1 cellular context compared by ENCODE assay signal in genomic region chr6:39388526-39389371, GRCh38.
A peak's percentile ranks its signal among the peaks of the same experiment; 100 is the strongest.
TF ChIP-seq lines count a peak whose summit lies in the region.

No MANE protein-coding gene starts in this region.

TF ChIP-seq in HEK293, 187 proteins besides CTCF, POLR2A, EP300 and RAD21 (continued from another document):
- TF ChIP-seq, protein P1, sequence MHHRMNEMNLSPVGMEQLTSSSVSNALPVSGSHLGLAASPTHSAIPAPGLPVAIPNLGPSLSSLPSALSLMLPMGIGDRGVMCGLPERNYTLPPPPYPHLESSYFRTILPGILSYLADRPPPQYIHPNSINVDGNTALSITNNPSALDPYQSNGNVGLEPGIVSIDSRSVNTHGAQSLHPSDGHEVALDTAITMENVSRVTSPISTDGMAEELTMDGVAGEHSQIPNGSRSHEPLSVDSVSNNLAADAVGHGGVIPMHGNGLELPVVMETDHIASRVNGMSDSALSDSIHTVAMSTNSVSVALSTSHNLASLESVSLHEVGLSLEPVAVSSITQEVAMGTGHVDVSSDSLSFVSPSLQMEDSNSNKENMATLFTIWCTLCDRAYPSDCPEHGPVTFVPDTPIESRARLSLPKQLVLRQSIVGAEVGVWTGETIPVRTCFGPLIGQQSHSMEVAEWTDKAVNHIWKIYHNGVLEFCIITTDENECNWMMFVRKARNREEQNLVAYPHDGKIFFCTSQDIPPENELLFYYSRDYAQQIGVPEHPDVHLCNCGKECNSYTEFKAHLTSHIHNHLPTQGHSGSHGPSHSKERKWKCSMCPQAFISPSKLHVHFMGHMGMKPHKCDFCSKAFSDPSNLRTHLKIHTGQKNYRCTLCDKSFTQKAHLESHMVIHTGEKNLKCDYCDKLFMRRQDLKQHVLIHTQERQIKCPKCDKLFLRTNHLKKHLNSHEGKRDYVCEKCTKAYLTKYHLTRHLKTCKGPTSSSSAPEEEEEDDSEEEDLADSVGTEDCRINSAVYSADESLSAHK (tag by site-specific recombination; IDR thresholded peaks at IDR 0.05): 0 out of 2 replicates have a peak, but pooled peaks have one; percentile 29
- peak; percentile 30; the same call in 1 of the 2 replicates for TF ChIP-seq ZBTB8A (tag by site-specific recombination; IDR thresholded peaks at IDR 0.05)
- TF ChIP-seq, protein P2, sequence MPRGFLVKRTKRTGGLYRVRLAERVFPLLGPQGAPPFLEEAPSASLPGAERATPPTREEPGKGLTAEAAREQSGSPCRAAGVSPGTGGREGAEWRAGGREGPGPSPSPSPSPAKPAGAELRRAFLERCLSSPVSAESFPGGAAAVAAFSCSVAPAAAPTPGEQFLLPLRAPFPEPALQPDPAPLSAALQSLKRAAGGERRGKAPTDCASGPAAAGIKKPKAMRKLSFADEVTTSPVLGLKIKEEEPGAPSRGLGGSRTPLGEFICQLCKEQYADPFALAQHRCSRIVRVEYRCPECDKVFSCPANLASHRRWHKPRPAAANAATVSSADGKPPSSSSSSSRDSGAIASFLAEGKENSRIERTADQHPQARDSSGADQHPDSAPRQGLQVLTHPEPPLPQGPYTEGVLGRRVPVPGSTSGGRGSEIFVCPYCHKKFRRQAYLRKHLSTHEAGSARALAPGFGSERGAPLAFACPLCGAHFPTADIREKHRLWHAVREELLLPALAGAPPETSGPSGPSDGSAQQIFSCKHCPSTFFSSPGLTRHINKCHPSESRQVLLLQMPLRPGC (tag by site-specific recombination; IDR thresholded peaks at IDR 0.05): no peak
